In the genomic region with DNA sequence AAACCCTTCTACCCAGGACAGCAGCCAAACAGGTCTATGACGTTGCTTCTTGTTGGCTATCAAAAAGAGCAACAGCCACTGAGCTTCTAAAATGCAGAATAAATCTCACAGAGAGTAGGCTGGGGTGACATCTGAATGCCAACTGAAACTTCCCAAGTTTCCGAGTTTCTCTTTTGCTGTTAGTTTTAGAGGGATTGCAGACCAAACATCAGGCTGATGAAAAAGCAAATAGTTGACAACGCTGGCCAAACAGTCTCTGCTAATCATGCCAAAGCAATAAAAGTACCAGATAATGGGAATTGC, we compare ENCODE assay signal across 8 cellular contexts. TPM values are rescaled to one million over a fixed set of nuclear protein-coding genes. Genes with fewer than 3 reads are reported as not detected.
DNase-seq lines count a peak whose midpoint lies in the region; ATAC-seq and TF ChIP-seq lines count a peak whose summit lies in the region.

No MANE protein-coding gene starts in this region.

- no peaks in the 10 kb centered on the region; the same call in 1 of the 2 replicates for H3K27me3 ChIP-seq in KMS-11 (ENCODE audit: insufficient read depth, low read depth)

- H3K4me2 ChIP-seq in KMS-11 = peak overlapping the region; percentile 50

- in situ Hi-C loops in GM13976 (cut with MboI; ENCODE audit: low sequenced_read_pairs, unreplicated experiment) = loop anchor here (25.0 kb wide), 2 partner anchors 318 to 743 kb away; no protein-coding TSS in a partner anchor

- H3K36me3 ChIP-seq in KMS-11 (ENCODE audit: insufficient read depth) = no peaks in the 10 kb centered on the region

- peak overlapping the region; percentile 9; the same call in 1 of the 2 replicates for H3K9ac ChIP-seq in KMS-11

- CTCF ChIA-PET in AG04449 (lab: Yijun Ruan, JAX) = interaction anchor here (0.6 kb wide), 1 partner anchor 179 kb away, joined by 3 read pairs; no protein-coding TSS in a partner anchor

- peak overlapping the region; percentile 91 to 99 (median 98) for H3K27ac Mint-ChIP-seq in naive B cell

- H3K4me1 Mint-ChIP-seq in naive B cell = peaks cover 27 to 38% (median 36%) of the 10 kb centered on the region in 3 donors

- H3K36me3 Mint-ChIP-seq in naive B cell = peaks cover 0 to 5% of the 10 kb centered on the region in 2 donors

- H4K20me1 ChIP-seq in KMS-11 (ENCODE audit: insufficient read depth) = no peaks in the 10 kb centered on the region

- POLR2A ChIA-PET in AG04449 (lab: Yijun Ruan, JAX) = interaction anchor here (1.0 kb wide), 1 partner anchor 139 kb away, joined by 3 read pairs; no protein-coding TSS in a partner anchor

- H3K4me3 ChIP-seq in AG04449 (ENCODE audit: low read depth, low read length) = peak overlapping the region; percentile 86
- no peak overlapping the region for H3K4me3 ChIP-seq in KMS-11 (IDR thresholded peaks at IDR 0.05; ENCODE audit: insufficient read depth, low read depth, low read length)
- H3K4me3 ChIP-seq in choroid plexus epithelial cell (ENCODE audit: low read depth, low read length) = peak overlapping the region; percentile 85

- no peaks in the 10 kb centered on the region for H3K27me3 Mint-ChIP-seq in naive B cell

- TF ChIP-seq CTCF in AG04449 (IDR thresholded peaks at IDR 0.05; ENCODE audit: insufficient read depth, low read length, missing control alignments) = no peak
- TF ChIP-seq CTCF in KMS-11 (conservative IDR thresholded peaks at IDR 0.05; ENCODE audit: low read depth, low read length) = no peak
- TF ChIP-seq CTCF in choroid plexus epithelial cell (conservative IDR thresholded peaks at IDR 0.05; ENCODE audit: low read depth, low read length) = no peak
- no peak for TF ChIP-seq CTCF in GM13976 (IDR thresholded peaks at IDR 0.05; ENCODE audit: borderline replicate concordance, control extremely low read depth, extremely low read depth, insufficient read depth, missing control alignments)

- peaks cover 24% of the 10 kb centered on the region for H3K4me1 ChIP-seq in KMS-11 (ENCODE audit: low read depth, poor library complexity, severe bottlenecking)

- H3K27ac ChIP-seq in KMS-11 = no peak overlapping the region

- no peak for ATAC-seq in naive B cell (ENCODE audit: low read depth in 2 of 2)
- ATAC-seq in HG03095 (IDR thresholded peaks at IDR 0.05; ENCODE audit: unreplicated experiment) = no peak
- ATAC-seq in HG03045 (IDR thresholded peaks at IDR 0.05; ENCODE audit: unreplicated experiment) = no peak

- H3K9me3 Mint-ChIP-seq in naive B cell = no peaks in the 10 kb centered on the region

- H3K79me2 ChIP-seq in KMS-11 (ENCODE audit: insufficient read depth, low read depth) = no peaks in the 10 kb centered on the region

- peak overlapping the region; percentile 66 for H2AFZ ChIP-seq in KMS-11 (ENCODE audit: low read depth)

- no peak for DNase-seq in AG04449 (ENCODE audit: low read depth, low spot score)
- no peak for DNase-seq in choroid plexus epithelial cell (ENCODE audit: low read depth)
- no peak for DNase-seq in naive B cell
- DNase-seq in NCI-H1417 treated with DMSO at 0.1 percent for 48 hours (lab: John Stamatoyannopoulos, UW) = no peak
- DNase-seq in GM13976 (ENCODE audit: low spot score) = no peak

- H3K4me3 Mint-ChIP-seq in naive B cell = peak overlapping the region; percentile 89 to 100 (median 99)

RNA-seq across cellular contexts. Expression of a gene that starts 0.7 kb away (rescaled TPM):
- polyA plus RNA-seq in naive B cell (ENCODE audit: low read depth in 6 of 6) = 10 to 100 TPM; 20.0 to 33.3 (median 26.7) TPM
